8 cellular contexts compared by ENCODE assay signal in genomic region chr12:124684971-124685688, GRCh38.
DNase-seq lines count a peak whose midpoint lies in the region; ATAC-seq and TF ChIP-seq lines count a peak whose summit lies in the region.

No MANE protein-coding gene starts in this region.

- DNase-seq in G401 (ENCODE audit: low spot score) (peak; percentile 72), foreskin keratinocyte (peak in 1 of 2 donors; percentile 67), gastrocnemius medialis (no peak), cerebellar nuclear complex (lab: John Stamatoyannopoulos, UW) (no peak), SW480 (ENCODE audit: low spot score) (no peak), NCI-H146 (lab: John Stamatoyannopoulos, UW) (no peak)

- no peak for TF ChIP-seq CTCF in foreskin keratinocyte (conservative IDR thresholded peaks at IDR 0.05)
- no peak for TF ChIP-seq CTCF in gastrocnemius medialis (IDR thresholded peaks at IDR 0.05 in 4 of 5, conservative IDR thresholded peaks at IDR 0.05 in 1 of 5)

- peak overlapping the region in 2 of 4 donors; percentile 14 to 15 for H3K4me3 ChIP-seq in gastrocnemius medialis

- H3K27me3 ChIP-seq in foreskin keratinocyte (no peaks in the 10 kb centered on the region), gastrocnemius medialis (no peaks in the 10 kb centered on the region)

- no peaks in the 10 kb centered on the region for H3K9me3 ChIP-seq in gastrocnemius medialis

- no peak for TF ChIP-seq POLR2A in gastrocnemius medialis (IDR thresholded peaks at IDR 0.05)

- peaks cover 43% of the 10 kb centered on the region for H3K4me1 ChIP-seq in foreskin keratinocyte
- peaks cover 36 to 49% of the 10 kb centered on the region in 2 donors for H3K4me1 ChIP-seq in gastrocnemius medialis

- intact Hi-C loops in gastrocnemius medialis (cut with DNase I; ENCODE audit: low total_unique reads) = no loop called here

- H3K27ac ChIP-seq in foreskin keratinocyte = peak overlapping the region; percentile 84
- peak overlapping the region; percentile 58 to 74 (median 68) for H3K27ac ChIP-seq in gastrocnemius medialis

- ATAC-seq in SK-N-SH treated with all-trans-retinoic acid at 6 μM for 48 hours (peak; percentile 70), foreskin keratinocyte (peak; percentile 32), gastrocnemius medialis (peak; percentile 45 to 51), HG02885 (IDR thresholded peaks at IDR 0.05; ENCODE audit: poor library complexity, unreplicated experiment) (no peak)

- in situ Hi-C loops in G401 (cut with HindIII; ENCODE audit: low sequenced_read_pairs) = loop anchor here (10.0 kb wide), 1 partner anchor 50 kb away; no protein-coding TSS in a partner anchor
- in situ Hi-C loops in gastrocnemius medialis (cut with MboI; ENCODE audit: low sequenced_read_pairs in 4 of 4) = loop anchor here in 1 of 4 donors (10.0 kb wide), 1 partner anchor 60 kb away; no protein-coding TSS in a partner anchor

- no peaks in the 10 kb centered on the region for H3K36me3 ChIP-seq in gastrocnemius medialis

TF ChIP-seq in SK-N-SH treated with all-trans-retinoic acid at 6 μM for 48 hours, 23 proteins besides CTCF, POLR2A, EP300 and RAD21:
- TF ChIP-seq GLIS3 (CRISPR knock-in tag; IDR thresholded peaks at IDR 0.05) (no peak), PATZ1 (CRISPR knock-in tag; IDR thresholded peaks at IDR 0.05; ENCODE audit: borderline replicate concordance) (no peak), ISL1 (CRISPR knock-in tag; IDR thresholded peaks at IDR 0.05) (peak; percentile 80), ZNF70 (CRISPR knock-in tag; IDR thresholded peaks at IDR 0.05) (no peak), CREB5 (CRISPR knock-in tag; IDR thresholded peaks at IDR 0.05; ENCODE audit: low read depth) (no peak), ARNTL (CRISPR knock-in tag; IDR thresholded peaks at IDR 0.05; ENCODE audit: borderline replicate concordance, low read depth) (no peak), ZFP3 (CRISPR knock-in tag; IDR thresholded peaks at IDR 0.05) (no peak)
